Comparison of ENCODE assay signal across 12 cellular contexts in genomic region chr12:66500841-66501240, GRCh38.
A peak's percentile ranks its signal among the peaks of the same experiment; 100 is the strongest.
DNase-seq lines count a peak whose midpoint lies in the region; ATAC-seq and TF ChIP-seq lines count a peak whose summit lies in the region.
"Had no signal": no experiment of that assay in that cellular context is flagged by ENCODE, and none has a peak within 500 bp of the region (broad histone marks: within the 10 kb centered on the region; RNA-seq: fewer than 3 reads in every experiment).

No MANE protein-coding gene starts in this region.

- no peaks in the 10 kb centered on the region for H3K36me3 Mint-ChIP-seq in T-cell

- CTCF ChIA-PET in T-cell (lab: Charles Lee) = no interaction called here

- H3K9me3 ChIP-seq in tibial nerve = no peaks in the 10 kb centered on the region

- no peak for TF ChIP-seq EP300 in tibial nerve (IDR thresholded peaks at IDR 0.05)

- peaks cover 15% of the 10 kb centered on the region for H3K27me3 Mint-ChIP-seq in stimulated activated naive CD8-positive, alpha-beta T cell treated with anti-CD3 and anti-CD28 coated beads, Interleukin-15, amount 100 ng/mL, for 72 hours
- peaks cover 4 to 8% of the 10 kb centered on the region in 2 donors for H3K27me3 Mint-ChIP-seq in T-cell

- DNase-seq in stimulated activated naive CD8-positive, alpha-beta T cell treated with anti-CD3 and anti-CD28 coated beads, Interleukin-15, amount 100 ng/mL, for 72 hours = peak; percentile 3 to 37
- DNase-seq in stimulated activated naive CD8-positive, alpha-beta T cell treated with anti-CD3 and anti-CD28 coated beads, Interleukin-15, Interleukin-2, amounts not matched to agents 100 U/mL and 50 U/mL, for 24 hours = no peak
- no peak for DNase-seq in NCI-H187 (lab: John Stamatoyannopoulos, UW)
- DNase-seq in T-cell = no peak
- DNase-seq in NCI-H2196 treated with DMSO at 0.1 percent for 48 hours (lab: John Stamatoyannopoulos, UW; ENCODE audit: unreplicated experiment) = no peak
- no peak for DNase-seq in tibial nerve (ENCODE audit: low spot score in 2 of 2)
- DNase-seq: activated T-cell treated with anti-CD3 and anti-CD28 coated beads, Interleukin-2, amount 50 U/mL, for 48 hours; GOT3 had no signal

- no peaks in the 10 kb centered on the region for H3K4me1 ChIP-seq in tibial nerve

- peak; percentile 95 for ATAC-seq in stimulated activated naive CD8-positive, alpha-beta T cell treated with anti-CD3 and anti-CD28 coated beads, Interleukin-15, amount 100 ng/mL, for 72 hours
- ATAC-seq in stimulated activated naive CD8-positive, alpha-beta T cell treated with anti-CD3 and anti-CD28 coated beads, Interleukin-15, Interleukin-2, amounts not matched to agents 100 U/mL and 50 U/mL, for 24 hours = no peak
- peak; percentile 87 for ATAC-seq in GM21576 (IDR thresholded peaks at IDR 0.05; ENCODE audit: unreplicated experiment)
- peak; percentile 76 for ATAC-seq in HG03108 (IDR thresholded peaks at IDR 0.05; ENCODE audit: unreplicated experiment)
- ATAC-seq in T-cell (replicated peaks in 1 of 4) = no peak
- ATAC-seq: K562, Right ventricle myocardium inferior had no signal

- 46 to 71% methylated on average over 1 of the region's 1 CpG for WGBS in tibial nerve, 2 donors

- H3K36me3 ChIP-seq in tibial nerve = no peaks in the 10 kb centered on the region

- TF ChIP-seq CTCF in tibial nerve (IDR thresholded peaks at IDR 0.05) = no peak

- H3K27me3 ChIP-seq in tibial nerve = no peaks in the 10 kb centered on the region

- no peak overlapping the region for H3K4me3 Mint-ChIP-seq in stimulated activated naive CD8-positive, alpha-beta T cell treated with anti-CD3 and anti-CD28 coated beads, Interleukin-15, amount 100 ng/mL, for 72 hours
- H3K4me3 Mint-ChIP-seq in T-cell = no peak overlapping the region

- no peaks in the 10 kb centered on the region for H3K9me3 Mint-ChIP-seq in stimulated activated naive CD8-positive, alpha-beta T cell treated with anti-CD3 and anti-CD28 coated beads, Interleukin-15, amount 100 ng/mL, for 72 hours
- no peaks in the 10 kb centered on the region for H3K9me3 Mint-ChIP-seq in T-cell

- H3K27ac Mint-ChIP-seq in stimulated activated naive CD8-positive, alpha-beta T cell treated with anti-CD3 and anti-CD28 coated beads, Interleukin-15, amount 100 ng/mL, for 72 hours = no peak overlapping the region
- H3K27ac Mint-ChIP-seq in T-cell = no peak overlapping the region

- POLR2A ChIA-PET in T-cell (lab: Charles Lee) = interaction anchor here in 1 of 2 donors (0.7 kb wide), 1 partner anchor 132 kb away, joined by 3 read pairs; no protein-coding TSS in a partner anchor

- TF ChIP-seq POLR2A in tibial nerve (IDR thresholded peaks at IDR 0.05) = no peak

- no peaks in the 10 kb centered on the region for H3K4me1 Mint-ChIP-seq in stimulated activated naive CD8-positive, alpha-beta T cell treated with anti-CD3 and anti-CD28 coated beads, Interleukin-15, amount 100 ng/mL, for 72 hours
- no peaks in the 10 kb centered on the region for H3K4me1 Mint-ChIP-seq in T-cell

- no peak overlapping the region for H3K4me3 ChIP-seq in tibial nerve
- H3K4me3 ChIP-seq: K562 had no signal

- no peak overlapping the region for H3K27ac ChIP-seq in tibial nerve

Comparison
In these comparisons a context has a peak if more than half of its experiments do, and no peak if none do; other contexts are left out.
1. ATAC-seq: peak in stimulated activated naive CD8-positive, alpha-beta T cell treated with anti-CD3 and anti-CD28 coated beads, Interleukin-15, amount 100 ng/mL, for 72 hours (single experiment), GM21576 (single experiment) and HG03108 (single experiment); none in stimulated activated naive CD8-positive, alpha-beta T cell treated with anti-CD3 and anti-CD28 coated beads, Interleukin-15, Interleukin-2, amounts not matched to agents 100 U/mL and 50 U/mL, for 24 hours (single experiment) and T-cell (0 of 4).
2. DNase-seq: peak in stimulated activated naive CD8-positive, alpha-beta T cell treated with anti-CD3 and anti-CD28 coated beads, Interleukin-15, amount 100 ng/mL, for 72 hours (2 of 2); none in stimulated activated naive CD8-positive, alpha-beta T cell treated with anti-CD3 and anti-CD28 coated beads, Interleukin-15, Interleukin-2, amounts not matched to agents 100 U/mL and 50 U/mL, for 24 hours (single experiment), NCI-H187 (0 of 2), T-cell (0 of 34), NCI-H2196 treated with DMSO at 0.1 percent for 48 hours (single experiment) and tibial nerve (0 of 2).